8 cellular contexts compared by ENCODE assay signal in the genomic region with DNA sequence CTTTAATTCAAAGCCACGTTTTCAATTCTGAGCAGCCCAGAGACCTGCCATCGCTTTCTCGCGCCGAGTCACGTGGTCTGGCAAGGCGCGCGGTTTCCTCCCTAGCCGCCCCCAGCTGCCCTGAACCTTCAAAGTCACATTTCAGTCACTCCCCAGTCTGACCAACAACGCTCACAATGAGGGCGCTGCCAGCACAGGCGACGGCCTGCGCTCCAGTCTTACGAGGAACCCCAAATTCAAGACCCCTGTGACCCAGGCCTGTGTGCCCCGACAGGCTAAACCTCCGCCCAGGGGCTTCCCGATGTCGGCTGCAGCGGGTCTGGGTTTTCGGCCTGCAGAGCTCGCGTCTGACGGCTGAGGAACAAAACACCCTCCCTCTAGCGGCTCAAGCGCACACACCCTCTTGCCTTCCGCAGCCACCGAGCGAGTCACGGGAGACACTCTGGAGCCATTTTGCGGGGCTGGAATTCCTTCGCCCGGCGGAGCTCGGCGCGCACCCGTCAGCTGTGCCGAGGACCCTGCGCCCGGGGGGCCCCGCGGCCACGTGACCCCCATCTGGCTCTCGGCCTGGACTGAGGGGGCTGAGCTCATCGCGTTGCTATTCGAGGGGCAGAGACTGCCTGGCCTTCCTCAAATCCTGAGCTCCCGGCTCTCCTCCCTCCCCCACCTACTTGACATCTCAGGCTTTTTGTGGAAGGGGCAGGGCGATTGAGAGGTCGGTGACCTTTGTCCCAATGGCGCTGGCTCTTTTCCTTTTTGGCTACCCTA.
DNase-seq lines count a peak whose midpoint lies in the region; ATAC-seq lines count a peak whose summit lies in the region.

No MANE protein-coding gene starts in this region.

- H2AFZ ChIP-seq in mesenchymal stem cell (ENCODE audit: low read depth, low read length) = peak overlapping the region; percentile 72

- DNase-seq in A172 (ENCODE audit: low spot score) (peak; percentile 94), NCI-H524 treated with DMSO at 0.1 percent for 48 hours (lab: John Stamatoyannopoulos, UW) (peak; percentile 36), mesenchymal stem cell (peak; percentile 93)
- peak; percentile 33 to 45 (median 38) for DNase-seq in activated CD8-positive, alpha-beta memory T cell treated with anti-CD3 and anti-CD28 coated beads for 48 hours (ENCODE audit: low read depth in 2 of 3, low spot score in 2 of 3)
- DNase-seq in stimulated activated CD4-positive, alpha-beta T cell treated with anti-CD3 and anti-CD28 coated beads, TNF-alpha, amount 100 ng/mL, for 48 hours (ENCODE audit: low read depth in 3 of 3) = peak; percentile 27 to 51 (median 31)

- peaks cover 3% of the 10 kb centered on the region for H3K79me1 ChIP-seq in mesenchymal stem cell (replicated peaks; ENCODE audit: low read length, poor library complexity, severe bottlenecking)

- H3K14ac ChIP-seq in mesenchymal stem cell (ENCODE audit: low read length in 2 of 2) = peak overlapping the region in 1 of 2 experiments; percentile 98

- no peaks in the 10 kb centered on the region for H3K36me3 ChIP-seq in endocrine pancreas (ENCODE audit: control insufficient read depth, insufficient read depth, low read length)
- peaks cover 16 to 42% of the 10 kb centered on the region in 2 experiments for H3K36me3 ChIP-seq in mesenchymal stem cell (ENCODE audit: control insufficient read depth in 1 of 2, insufficient read depth in 2 of 2, low read depth in 1 of 2, low read length in 2 of 2)

- no peaks in the 10 kb centered on the region for H3K27me3 ChIP-seq in endocrine pancreas (ENCODE audit: control insufficient read depth, insufficient read depth, low read length)
- H3K27me3 ChIP-seq in mesenchymal stem cell (ENCODE audit: control insufficient read depth in 1 of 2, insufficient read depth in 1 of 2, low read length in 2 of 2) = no peaks in the 10 kb centered on the region

- H3K27ac ChIP-seq in mesenchymal stem cell (ENCODE audit: low read length, poor library complexity, severe bottlenecking) = peak overlapping the region; percentile 94

- peak overlapping the region; percentile 29 for H2BK15ac ChIP-seq in mesenchymal stem cell (ENCODE audit: low read depth, poor library complexity, severe bottlenecking)

- H3K9ac ChIP-seq in endocrine pancreas (ENCODE audit: control insufficient read depth, insufficient read depth, low read length) = peak overlapping the region; percentile 56
- peak overlapping the region; percentile 89 for H3K9ac ChIP-seq in mesenchymal stem cell (ENCODE audit: low read length)

- H3K4me3 ChIP-seq in endocrine pancreas (ENCODE audit: control insufficient read depth, insufficient read depth, low read length) = peak overlapping the region; percentile 63
- H3K4me3 ChIP-seq in mesenchymal stem cell (ENCODE audit: insufficient read depth in 1 of 2, low read depth in 1 of 2, low read length in 2 of 2) = peak overlapping the region in 1 of 2 experiments; percentile 67

- H3K4me1 ChIP-seq in endocrine pancreas (ENCODE audit: control insufficient read depth, insufficient read depth, low read length) = peaks cover 2% of the 10 kb centered on the region
- peaks cover 17% of the 10 kb centered on the region for H3K4me1 ChIP-seq in mesenchymal stem cell (ENCODE audit: control insufficient read depth, insufficient read depth, low read depth, low read length)

- H2AK5ac ChIP-seq in mesenchymal stem cell (ENCODE audit: low read length, severe bottlenecking) = peak overlapping the region; percentile 2

- no peaks in the 10 kb centered on the region for H3K9me3 ChIP-seq in endocrine pancreas (ENCODE audit: control insufficient read depth, low read length)
- H3K9me3 ChIP-seq in mesenchymal stem cell (ENCODE audit: control insufficient read depth, low read length) = no peaks in the 10 kb centered on the region

- peak overlapping the region in 1 of 2 experiments; percentile 24 for H3K23ac ChIP-seq in mesenchymal stem cell (ENCODE audit: low read length in 2 of 2)

- peak overlapping the region; percentile 88 for H2BK5ac ChIP-seq in mesenchymal stem cell (ENCODE audit: low read depth, low read length, poor library complexity, severe bottlenecking)

- WGBS in mesenchymal stem cell = 3% methylated on average over 46 of the region's 53 CpGs

- peak overlapping the region; percentile 86 to 99 for H3K18ac ChIP-seq in mesenchymal stem cell (ENCODE audit: low read depth in 1 of 2, low read length in 2 of 2)

- peak overlapping the region; percentile 93 for H4K8ac ChIP-seq in mesenchymal stem cell (ENCODE audit: low read length)

- H2BK120ac ChIP-seq in mesenchymal stem cell (ENCODE audit: low read depth, low read length) = peak overlapping the region; percentile 22

- peak overlapping the region in 1 of 2 experiments; percentile 86 for H2BK12ac ChIP-seq in mesenchymal stem cell (ENCODE audit: low read length in 2 of 2)

- ATAC-seq in GM18858 (IDR thresholded peaks at IDR 0.05; ENCODE audit: unreplicated experiment) = peak; percentile 87
- ATAC-seq in HG03095 (IDR thresholded peaks at IDR 0.05; ENCODE audit: unreplicated experiment) = peak; percentile 95

- peak overlapping the region; percentile 81 for H4K91ac ChIP-seq in mesenchymal stem cell (ENCODE audit: low read length)

- peak overlapping the region; percentile 48 for H3K4me2 ChIP-seq in mesenchymal stem cell (ENCODE audit: low read length, poor library complexity, severe bottlenecking)

- H3K4ac ChIP-seq in mesenchymal stem cell (ENCODE audit: low read depth in 1 of 2, low read length in 2 of 2) = peak overlapping the region; percentile 50 to 94

Comparison
In these comparisons a context has a peak if more than half of its experiments do, and no peak if none do; other contexts are left out.
1. DNase-seq: peak in every context shown above with its lines; median percentile 94 in A172; 93 in mesenchymal stem cell; 38 in activated CD8-positive, alpha-beta memory T cell treated with anti-CD3 and anti-CD28 coated beads for 48 hours; 36 in NCI-H524 treated with DMSO at 0.1 percent for 48 hours; 31 in stimulated activated CD4-positive, alpha-beta T cell treated with anti-CD3 and anti-CD28 coated beads, TNF-alpha, amount 100 ng/mL, for 48 hours.